In the genomic region with DNA sequence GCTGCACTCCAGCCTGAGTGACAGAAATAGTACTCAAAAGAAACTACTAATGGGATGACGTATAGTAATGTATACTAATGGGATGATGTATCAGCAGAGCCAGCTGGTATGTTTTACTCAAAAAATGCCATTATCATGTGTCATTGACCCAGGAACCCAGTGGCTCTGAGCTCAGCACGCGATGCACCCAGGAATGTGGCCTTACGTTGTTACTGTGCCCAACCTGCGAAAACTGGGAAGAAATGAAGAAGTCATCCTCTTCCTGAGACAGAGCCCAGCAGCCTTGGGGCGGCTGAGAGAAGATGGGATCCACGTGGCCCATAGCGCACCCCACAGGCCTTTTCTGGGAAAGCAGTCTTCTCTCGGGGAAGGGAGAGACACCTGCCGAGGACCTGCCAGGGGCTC, we compare ENCODE assay signal across 1 cellular context.
TF ChIP-seq lines count a peak whose summit lies in the region.

No MANE protein-coding gene starts in this region.

TF ChIP-seq in HepG2, 621 proteins besides CTCF, POLR2A, EP300 and RAD21:
- TF ChIP-seq, protein P1, sequence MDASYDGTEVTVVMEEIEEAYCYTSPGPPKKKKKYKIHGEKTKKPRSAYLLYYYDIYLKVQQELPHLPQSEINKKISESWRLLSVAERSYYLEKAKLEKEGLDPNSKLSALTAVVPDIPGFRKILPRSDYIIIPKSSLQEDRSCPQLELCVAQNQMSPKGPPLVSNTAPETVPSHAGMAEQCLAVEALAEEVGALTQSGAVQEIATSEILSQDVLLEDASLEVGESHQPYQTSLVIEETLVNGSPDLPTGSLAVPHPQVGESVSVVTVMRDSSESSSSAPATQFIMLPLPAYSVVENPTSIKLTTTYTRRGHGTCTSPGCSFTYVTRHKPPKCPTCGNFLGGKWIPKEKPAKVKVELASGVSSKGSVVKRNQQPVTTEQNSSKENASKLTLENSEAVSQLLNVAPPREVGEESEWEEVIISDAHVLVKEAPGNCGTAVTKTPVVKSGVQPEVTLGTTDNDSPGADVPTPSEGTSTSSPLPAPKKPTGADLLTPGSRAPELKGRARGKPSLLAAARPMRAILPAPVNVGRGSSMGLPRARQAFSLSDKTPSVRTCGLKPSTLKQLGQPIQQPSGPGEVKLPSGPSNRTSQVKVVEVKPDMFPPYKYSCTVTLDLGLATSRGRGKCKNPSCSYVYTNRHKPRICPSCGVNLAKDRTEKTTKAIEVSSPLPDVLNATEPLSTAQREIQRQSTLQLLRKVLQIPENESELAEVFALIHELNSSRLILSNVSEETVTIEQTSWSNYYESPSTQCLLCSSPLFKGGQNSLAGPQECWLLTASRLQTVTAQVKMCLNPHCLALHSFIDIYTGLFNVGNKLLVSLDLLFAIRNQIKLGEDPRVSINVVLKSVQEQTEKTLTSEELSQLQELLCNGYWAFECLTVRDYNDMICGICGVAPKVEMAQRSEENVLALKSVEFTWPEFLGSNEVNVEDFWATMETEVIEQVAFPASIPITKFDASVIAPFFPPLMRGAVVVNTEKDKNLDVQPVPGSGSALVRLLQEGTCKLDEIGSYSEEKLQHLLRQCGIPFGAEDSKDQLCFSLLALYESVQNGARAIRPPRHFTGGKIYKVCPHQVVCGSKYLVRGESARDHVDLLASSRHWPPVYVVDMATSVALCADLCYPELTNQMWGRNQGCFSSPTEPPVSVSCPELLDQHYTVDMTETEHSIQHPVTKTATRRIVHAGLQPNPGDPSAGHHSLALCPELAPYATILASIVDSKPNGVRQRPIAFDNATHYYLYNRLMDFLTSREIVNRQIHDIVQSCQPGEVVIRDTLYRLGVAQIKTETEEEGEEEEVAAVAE (CRISPR knock-in tag; IDR thresholded peaks at IDR 0.05; ENCODE audit: borderline replicate concordance) = no peak
- TF ChIP-seq ZNF557 (CRISPR knock-in tag; IDR thresholded peaks at IDR 0.05) = no peak
- TF ChIP-seq MXD4 (CRISPR knock-in tag; IDR thresholded peaks at IDR 0.05) = no peak
- no peak for TF ChIP-seq CENPT (CRISPR knock-in tag; IDR thresholded peaks at IDR 0.05; ENCODE audit: low read depth)
- no peak for TF ChIP-seq NRL (CRISPR knock-in tag; IDR thresholded peaks at IDR 0.05; ENCODE audit: borderline replicate concordance)
- TF ChIP-seq, protein P2, sequence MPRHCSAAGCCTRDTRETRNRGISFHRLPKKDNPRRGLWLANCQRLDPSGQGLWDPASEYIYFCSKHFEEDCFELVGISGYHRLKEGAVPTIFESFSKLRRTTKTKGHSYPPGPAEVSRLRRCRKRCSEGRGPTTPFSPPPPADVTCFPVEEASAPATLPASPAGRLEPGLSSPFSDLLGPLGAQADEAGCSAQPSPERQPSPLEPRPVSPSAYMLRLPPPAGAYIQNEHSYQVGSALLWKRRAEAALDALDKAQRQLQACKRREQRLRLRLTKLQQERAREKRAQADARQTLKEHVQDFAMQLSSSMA (CRISPR knock-in tag; IDR thresholded peaks at IDR 0.05) = no peak
- TF ChIP-seq, protein P3, sequence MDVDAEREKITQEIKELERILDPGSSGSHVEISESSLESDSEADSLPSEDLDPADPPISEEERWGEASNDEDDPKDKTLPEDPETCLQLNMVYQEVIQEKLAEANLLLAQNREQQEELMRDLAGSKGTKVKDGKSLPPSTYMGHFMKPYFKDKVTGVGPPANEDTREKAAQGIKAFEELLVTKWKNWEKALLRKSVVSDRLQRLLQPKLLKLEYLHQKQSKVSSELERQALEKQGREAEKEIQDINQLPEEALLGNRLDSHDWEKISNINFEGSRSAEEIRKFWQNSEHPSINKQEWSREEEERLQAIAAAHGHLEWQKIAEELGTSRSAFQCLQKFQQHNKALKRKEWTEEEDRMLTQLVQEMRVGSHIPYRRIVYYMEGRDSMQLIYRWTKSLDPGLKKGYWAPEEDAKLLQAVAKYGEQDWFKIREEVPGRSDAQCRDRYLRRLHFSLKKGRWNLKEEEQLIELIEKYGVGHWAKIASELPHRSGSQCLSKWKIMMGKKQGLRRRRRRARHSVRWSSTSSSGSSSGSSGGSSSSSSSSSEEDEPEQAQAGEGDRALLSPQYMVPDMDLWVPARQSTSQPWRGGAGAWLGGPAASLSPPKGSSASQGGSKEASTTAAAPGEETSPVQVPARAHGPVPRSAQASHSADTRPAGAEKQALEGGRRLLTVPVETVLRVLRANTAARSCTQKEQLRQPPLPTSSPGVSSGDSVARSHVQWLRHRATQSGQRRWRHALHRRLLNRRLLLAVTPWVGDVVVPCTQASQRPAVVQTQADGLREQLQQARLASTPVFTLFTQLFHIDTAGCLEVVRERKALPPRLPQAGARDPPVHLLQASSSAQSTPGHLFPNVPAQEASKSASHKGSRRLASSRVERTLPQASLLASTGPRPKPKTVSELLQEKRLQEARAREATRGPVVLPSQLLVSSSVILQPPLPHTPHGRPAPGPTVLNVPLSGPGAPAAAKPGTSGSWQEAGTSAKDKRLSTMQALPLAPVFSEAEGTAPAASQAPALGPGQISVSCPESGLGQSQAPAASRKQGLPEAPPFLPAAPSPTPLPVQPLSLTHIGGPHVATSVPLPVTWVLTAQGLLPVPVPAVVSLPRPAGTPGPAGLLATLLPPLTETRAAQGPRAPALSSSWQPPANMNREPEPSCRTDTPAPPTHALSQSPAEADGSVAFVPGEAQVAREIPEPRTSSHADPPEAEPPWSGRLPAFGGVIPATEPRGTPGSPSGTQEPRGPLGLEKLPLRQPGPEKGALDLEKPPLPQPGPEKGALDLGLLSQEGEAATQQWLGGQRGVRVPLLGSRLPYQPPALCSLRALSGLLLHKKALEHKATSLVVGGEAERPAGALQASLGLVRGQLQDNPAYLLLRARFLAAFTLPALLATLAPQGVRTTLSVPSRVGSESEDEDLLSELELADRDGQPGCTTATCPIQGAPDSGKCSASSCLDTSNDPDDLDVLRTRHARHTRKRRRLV (CRISPR knock-in tag; IDR thresholded peaks at IDR 0.05) = no peak
- TF ChIP-seq ZNF792 (CRISPR knock-in tag; IDR thresholded peaks at IDR 0.05) = no peak
- TF ChIP-seq, protein P4, sequence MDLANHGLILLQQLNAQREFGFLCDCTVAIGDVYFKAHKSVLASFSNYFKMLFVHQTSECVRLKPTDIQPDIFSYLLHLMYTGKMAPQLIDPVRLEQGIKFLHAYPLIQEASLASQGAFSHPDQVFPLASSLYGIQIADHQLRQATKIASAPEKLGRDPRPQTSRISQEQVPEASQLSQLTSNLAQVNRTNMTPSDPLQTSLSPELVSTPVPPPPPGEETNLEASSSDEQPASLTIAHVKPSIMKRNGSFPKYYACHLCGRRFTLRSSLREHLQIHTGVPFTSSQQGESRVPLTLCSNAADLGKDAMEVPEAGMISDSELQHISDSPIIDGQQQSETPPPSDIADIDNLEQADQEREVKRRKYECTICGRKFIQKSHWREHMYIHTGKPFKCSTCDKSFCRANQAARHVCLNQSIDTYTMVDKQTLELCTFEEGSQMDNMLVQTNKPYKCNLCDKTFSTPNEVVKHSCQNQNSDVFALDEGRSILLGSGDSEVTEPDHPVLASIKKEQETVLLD (CRISPR knock-in tag; IDR thresholded peaks at IDR 0.05; ENCODE audit: low read depth) = no peak
- no peak for TF ChIP-seq MAFG (CRISPR knock-in tag; IDR thresholded peaks at IDR 0.05)
TF ChIP-seq in HepG2: peak in this region for 0.
